ENCODE assay signal across 32 cellular contexts in the genomic region with DNA sequence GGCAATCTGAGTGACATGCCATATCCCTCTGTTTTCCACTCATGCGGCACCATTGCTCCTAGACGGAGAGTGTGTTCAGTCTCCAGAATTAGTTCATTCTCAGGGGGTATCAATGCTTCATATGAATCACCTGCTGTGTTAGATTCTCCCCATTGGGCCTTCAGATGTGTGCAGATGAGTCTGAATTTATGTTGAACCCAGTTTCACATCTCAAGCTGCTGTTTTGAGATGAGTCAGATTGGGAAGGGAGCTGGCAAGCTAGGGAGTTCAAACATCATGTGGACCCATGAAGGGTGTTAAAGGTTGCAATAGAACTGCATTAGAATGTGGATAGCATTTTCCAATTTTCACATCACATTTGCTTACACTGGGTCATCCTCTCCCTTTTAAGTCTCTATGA. TPM values are rescaled to one million over a fixed set of nuclear protein-coding genes. Genes with fewer than 3 reads are reported as not detected.
"Had no signal": no experiment of that assay in that cellular context is flagged by ENCODE, and none has a peak within 500 bp of the region (broad histone marks: within the 10 kb centered on the region; RNA-seq: fewer than 3 reads in every experiment).

No MANE protein-coding gene starts in this region.

- H3K27me3 ChIP-seq: body of pancreas had no signal

- H3K27ac ChIP-seq: body of pancreas, epithelial cell of prostate, foreskin keratinocyte, gastrocnemius medialis, heart left ventricle, WERI-Rb-1 had no signal

- DNase-seq: activated B cell treated with CpG ODN at 0.5 μM for 24 hours; activated CD4-positive, alpha-beta T cell treated with anti-CD3 and anti-CD28 coated beads for 48 hours; activated CD4-positive, alpha-beta T cell treated with anti-CD3 and anti-CD28 coated beads, Interleukin-2, amount 50 U/mL, for 1 hour; activated CD4-positive, alpha-beta T cell treated with anti-CD3 and anti-CD28 coated beads, Interleukin-2, amount 50 U/mL, for 48 hours; activated CD8-positive, alpha-beta memory T cell treated with anti-CD3 and anti-CD28 coated beads for 24 hours; activated CD8-positive, alpha-beta T cell treated with anti-CD3 and anti-CD28 coated beads for 36 hours; activated effector memory CD4-positive, alpha-beta T cell treated with Interleukin-2 at 50 U/mL for 16 hours; activated gamma-delta T cell treated with Interleukin-2 at 50 U/mL for 16 hours; activated naive CD4-positive, alpha-beta T cell treated with Interleukin-2 at 50 U/mL for 16 hours; activated T-cell treated with anti-CD3 and anti-CD28 coated beads, Interleukin-2, amount 50 U/mL, for 4 hours; amniotic stem cell; anterior cingulate cortex; body of pancreas; caudate nucleus; cortex of kidney; dermis blood vessel endothelial cell; effector CD8-positive, alpha-beta T cell; foreskin keratinocyte; gastrocnemius medialis; glutamatergic neuron; heart left ventricle; T-helper 1 cell; T-helper 17 cell; T1000; WERI-Rb-1 had no signal

- H3K36me3 ChIP-seq: gastrocnemius medialis, heart left ventricle, WERI-Rb-1 had no signal

- H3K9me3 ChIP-seq: body of pancreas, gastrocnemius medialis, heart left ventricle had no signal

- H3K4me3 ChIP-seq: body of pancreas, gastrocnemius medialis, heart left ventricle had no signal

- ATAC-seq: activated CD4-positive, CD25-positive, alpha-beta regulatory T cell treated with anti-CD3 and anti-CD28 coated beads, Interleukin-2, amount 50 U/mL, for 24 hours; activated CD8-positive, alpha-beta T cell treated with anti-CD3 and anti-CD28 coated beads for 36 hours; activated T-cell treated with anti-CD3 and anti-CD28 coated beads, Interleukin-2, amount 50 U/mL, for 4 hours; activated T-helper 17 cell treated with anti-CD3 and anti-CD28 coated beads, Interleukin-2, amount 50 U/mL, for 72 hours; body of pancreas; foreskin keratinocyte; gastrocnemius medialis; heart left ventricle; T-helper 17 cell had no signal

- FAIRE-seq: colon, endometrium, endothelial cell of umbilical vein had no signal

- H3K4me1 ChIP-seq: foreskin keratinocyte had no signal

RNA-seq across cellular contexts. Expression of a gene that starts 46.9 kb away (rescaled TPM):
- total RNA-seq: activated CD8-positive, alpha-beta T cell treated with anti-CD3 and anti-CD28 coated beads for 36 hours; activated T-helper 17 cell treated with anti-CD3 and anti-CD28 coated beads, Interleukin-2, amount 50 U/mL, for 72 hours; endothelial cell of umbilical vein; foreskin keratinocyte; gastrocnemius medialis; T-helper 17 cell had no signal
- polyA plus RNA-seq: endothelial cell of umbilical vein, esophagus, foreskin keratinocyte, heart left ventricle had no signal
